16 cellular contexts compared by ENCODE assay signal in genomic region chr14:99050309-99050708, GRCh38.
A peak's percentile ranks its signal among the peaks of the same experiment; 100 is the strongest.
DNase-seq lines count a peak whose midpoint lies in the region; ATAC-seq and TF ChIP-seq lines count a peak whose summit lies in the region.
"Had no signal": no experiment of that assay in that cellular context is flagged by ENCODE, and none has a peak within 500 bp of the region (broad histone marks: within the 10 kb centered on the region; RNA-seq: fewer than 3 reads in every experiment).

No MANE protein-coding gene starts in this region.

- H3K27ac Mint-ChIP-seq in activated T-cell treated with anti-CD3 and anti-CD28 coated beads, Interleukin-2, amount 50 U/mL, for 24 hours, result peak overlapping the region; percentile 23
- H3K27ac Mint-ChIP-seq in CD8-positive, alpha-beta T cell, result peak overlapping the region; percentile 1
- peak overlapping the region; percentile 64 for H3K27ac Mint-ChIP-seq in activated naive CD8-positive, alpha-beta T cell
- H3K27ac Mint-ChIP-seq: B cell, GM23338 had no signal

- CTCF ChIA-PET in CD8-positive, alpha-beta T cell (lab: Charles Lee), result no interaction called here

- H3K4me1 Mint-ChIP-seq in activated T-cell treated with anti-CD3 and anti-CD28 coated beads, Interleukin-2, amount 50 U/mL, for 24 hours (ENCODE audit: low read depth), result peaks cover 39% of the 10 kb centered on the region
- H3K4me1 Mint-ChIP-seq in CD8-positive, alpha-beta T cell (ENCODE audit: low read depth), result peaks cover 60% of the 10 kb centered on the region
- H3K4me1 Mint-ChIP-seq in activated naive CD8-positive, alpha-beta T cell (ENCODE audit: low read depth), result peaks cover 47% of the 10 kb centered on the region
- H3K4me1 Mint-ChIP-seq: B cell, GM23338 had no signal

- no peaks in the 10 kb centered on the region for H3K27me3 ChIP-seq in CD8-positive, alpha-beta T cell (ENCODE audit: insufficient read depth, low read length)

- H3K27me3 Mint-ChIP-seq in activated T-cell treated with anti-CD3 and anti-CD28 coated beads, Interleukin-2, amount 50 U/mL, for 24 hours, result no peaks in the 10 kb centered on the region
- H3K27me3 Mint-ChIP-seq in CD8-positive, alpha-beta T cell (ENCODE audit: low read depth), result no peaks in the 10 kb centered on the region
- no peaks in the 10 kb centered on the region for H3K27me3 Mint-ChIP-seq in activated naive CD8-positive, alpha-beta T cell
- H3K27me3 Mint-ChIP-seq: B cell; CD4-positive, alpha-beta memory T cell had no signal

- peaks cover 50% of the 10 kb centered on the region for H3K4me1 ChIP-seq in CD8-positive, alpha-beta T cell (ENCODE audit: insufficient read depth, low read length)

- H3K4me3 ChIP-seq in CD8-positive, alpha-beta T cell (ENCODE audit: low read depth, low read length), result no peak overlapping the region
- H3K4me3 ChIP-seq: GM23338 had no signal

- H3K9me3 Mint-ChIP-seq in activated T-cell treated with anti-CD3 and anti-CD28 coated beads, Interleukin-2, amount 50 U/mL, for 24 hours, result peaks cover 17% of the 10 kb centered on the region
- peaks cover 17% of the 10 kb centered on the region for H3K9me3 Mint-ChIP-seq in CD8-positive, alpha-beta T cell
- peaks cover 17% of the 10 kb centered on the region for H3K9me3 Mint-ChIP-seq in activated naive CD8-positive, alpha-beta T cell (ENCODE audit: low read depth)

- no peak for TF ChIP-seq CTCF in CD8-positive, alpha-beta T cell (IDR thresholded peaks at IDR 0.05)

- no peak for DNase-seq in activated T-cell treated with anti-CD3 and anti-CD28 coated beads, Interleukin-2, amount 50 U/mL, for 24 hours
- no peak for DNase-seq in activated T-cell treated with anti-CD3 and anti-CD28 coated beads, Interleukin-2, amount 50 U/mL, for 1 hour
- DNase-seq in CD8-positive, alpha-beta T cell, result no peak
- DNase-seq in putamen (ENCODE audit: low spot score), result peak; percentile 41
- no peak for DNase-seq in GF-D8 (lab: John Stamatoyannopoulos, UW)
- no peak for DNase-seq in NCI-H510A (lab: John Stamatoyannopoulos, UW)
- DNase-seq: C1 segment of cervical spinal cord; CD4-positive, alpha-beta memory T cell; COR-L47; DMS153; DMS79 treated with DMSO at 0.1 percent for 48 hours; EL; H7 had no signal

- H3K4me3 Mint-ChIP-seq in activated T-cell treated with anti-CD3 and anti-CD28 coated beads, Interleukin-2, amount 50 U/mL, for 24 hours, result no peak overlapping the region
- H3K4me3 Mint-ChIP-seq in CD8-positive, alpha-beta T cell, result no peak overlapping the region
- no peak overlapping the region for H3K4me3 Mint-ChIP-seq in activated naive CD8-positive, alpha-beta T cell
- H3K4me3 Mint-ChIP-seq: B cell; CD4-positive, alpha-beta memory T cell; GM23338 had no signal

- no peak overlapping the region for H3K27ac ChIP-seq in CD8-positive, alpha-beta T cell (ENCODE audit: low read depth, low read length)

- POLR2A ChIA-PET in CD8-positive, alpha-beta T cell (lab: Charles Lee), result interaction anchor here (1.1 kb wide), 1 partner anchor 10 kb away, joined by 3 read pairs; no protein-coding TSS in a partner anchor

- H3K9me3 ChIP-seq in CD8-positive, alpha-beta T cell (ENCODE audit: low read length), result no peaks in the 10 kb centered on the region

- intact Hi-C loops in CD8-positive, alpha-beta T cell (cut with DNase I, micrococcal nuclease), result loop anchor here in 1 of 2 experiments (10.0 kb wide), 1 partner anchor 214 kb away; no protein-coding TSS in a partner anchor

- ATAC-seq in CD8-positive, alpha-beta T cell, result no peak
- ATAC-seq: GM23338 had no signal

- H3K36me3 Mint-ChIP-seq in activated T-cell treated with anti-CD3 and anti-CD28 coated beads, Interleukin-2, amount 50 U/mL, for 24 hours (ENCODE audit: low read depth), result peaks cover 8% of the 10 kb centered on the region
- no peaks in the 10 kb centered on the region for H3K36me3 Mint-ChIP-seq in CD8-positive, alpha-beta T cell
- peaks cover 16% of the 10 kb centered on the region for H3K36me3 Mint-ChIP-seq in activated naive CD8-positive, alpha-beta T cell

- no peaks in the 10 kb centered on the region for H3K36me3 ChIP-seq in CD8-positive, alpha-beta T cell (ENCODE audit: insufficient read depth, low read length)

Comparison
In these comparisons a context has a peak if more than half of its experiments do, and no peak if none do; other contexts are left out.
1. H3K27ac Mint-ChIP-seq: peak in every context shown above with its lines; median percentile 64 in activated naive CD8-positive, alpha-beta T cell; 23 in activated T-cell treated with anti-CD3 and anti-CD28 coated beads, Interleukin-2, amount 50 U/mL, for 24 hours; 1 in CD8-positive, alpha-beta T cell.